Comparison of ENCODE assay signal across 8 cellular contexts in genomic region chrX:149939271-149940014, GRCh38. TPM values are rescaled to one million over a fixed set of nuclear protein-coding genes. Genes with fewer than 3 reads are reported as not detected.
DNase-seq lines count a peak whose midpoint lies in the region; ATAC-seq and TF ChIP-seq lines count a peak whose summit lies in the region.

No MANE protein-coding gene starts in this region.

- no peak overlapping the region for H2AFZ ChIP-seq in OCI-LY7 (ENCODE audit: low read length)

- peaks cover 11% of the 10 kb centered on the region for H3K79me2 ChIP-seq in OCI-LY7 (ENCODE audit: insufficient read depth, low read depth, low read length)

- no peaks in the 10 kb centered on the region for H3K4me1 ChIP-seq in OCI-LY7 (ENCODE audit: insufficient read depth, low read length, poor library complexity, severe bottlenecking)
- peaks cover 0 to 8% of the 10 kb centered on the region in 2 donors for H3K4me1 ChIP-seq in mucosa of rectum (ENCODE audit: control insufficient read depth in 2 of 2, insufficient read depth in 2 of 2, low read length in 2 of 2)

- H3K9me3 ChIP-seq in OCI-LY7 (ENCODE audit: low read length) (no peaks in the 10 kb centered on the region), mucosa of rectum (ENCODE audit: control insufficient read depth in 2 of 2, low read length in 2 of 2) (no peaks in the 10 kb centered on the region)

- peak overlapping the region; percentile 47 to 72 for H3K9ac ChIP-seq in mucosa of rectum (ENCODE audit: low read depth in 1 of 2, low read length in 2 of 2)

- intact Hi-C loops in OCI-LY7 (cut with micrococcal nuclease; ENCODE audit: unreplicated experiment), result no loop called here

- H3K9me2 ChIP-seq in OCI-LY7 (ENCODE audit: insufficient read depth, low read length), result no peaks in the 10 kb centered on the region

- H3K4me2 ChIP-seq in OCI-LY7 (ENCODE audit: low read length), result peak overlapping the region; percentile 95

- no peak for TF ChIP-seq CTCF in OCI-LY7 (conservative IDR thresholded peaks at IDR 0.05; ENCODE audit: low read length)

- POLR2A ChIA-PET in OCI-LY7 (lab: Charles Lee), result interaction anchor here (0.6 to 3.8 kb wide), 6 partner anchors 51 to 1458 kb away, joined by 3 to 27 read pairs (median 4); partner anchors contain the start of genes EOLA1 and VMA21

- H3K36me3 ChIP-seq in OCI-LY7 (ENCODE audit: insufficient read depth, low read length), result no peaks in the 10 kb centered on the region
- peaks cover 0 to 3% of the 10 kb centered on the region in 2 donors for H3K36me3 ChIP-seq in mucosa of rectum (ENCODE audit: control insufficient read depth in 2 of 2, insufficient read depth in 2 of 2, low read length in 2 of 2)

- ATAC-seq in GM21381 (IDR thresholded peaks at IDR 0.05; ENCODE audit: unreplicated experiment), result peak; percentile 12

- DNase-seq in AG20443 (ENCODE audit: low spot score) (peak; percentile 74), OCI-LY7 (ENCODE audit: low spot score) (peak; percentile 87), activated T-cell treated with anti-CD3 and anti-CD28 coated beads for 48 hours (ENCODE audit: low read depth) (peak; percentile 82), erythroblast (lab: John Stamatoyannopoulos, UW) (peak; percentile 94)
- peak; percentile 68 to 76 for DNase-seq in stimulated activated CD8-positive, alpha-beta memory T cell treated with anti-CD3 and anti-CD28 coated beads, Interleukin-4, amount 100 ng/mL, for 1 hour (ENCODE audit: low read depth in 2 of 2, low spot score in 1 of 2)

- no TSS peak for BruUV-seq in OCI-LY7 (replicated peaks; lab: Mats Ljungman, UMichigan)

- peak overlapping the region; percentile 81 for H3K27ac ChIP-seq in OCI-LY7 (ENCODE audit: low read depth, low read length, poor library complexity, severe bottlenecking)
- H3K27ac ChIP-seq in mucosa of rectum (ENCODE audit: low read depth in 2 of 2, low read length in 2 of 2), result peak overlapping the region; percentile 95 to 96

- CTCF ChIA-PET in OCI-LY7 (lab: Charles Lee; ENCODE audit: unreplicated experiment), result interaction anchor here (0.6 to 1.4 kb wide), 5 partner anchors 10 to 776 kb away, joined by 3 to 11 read pairs (median 4); partner anchors contain the start of gene EOLA1

- H4K20me1 ChIP-seq in OCI-LY7 (ENCODE audit: insufficient read depth, low read length), result no peaks in the 10 kb centered on the region

- no peaks in the 10 kb centered on the region for H3K36me3 Mint-ChIP-seq in IgD-negative memory B cell

- H3K27ac Mint-ChIP-seq in IgD-negative memory B cell, result peak overlapping the region; percentile 39 to 98 (median 93)

- H3K4me1 Mint-ChIP-seq in IgD-negative memory B cell, result peaks cover 0 to 6% (median 4%) of the 10 kb centered on the region in 3 donors

- no peak for TF ChIP-seq POLR2A in erythroblast (IDR thresholded peaks at IDR 0.05; ENCODE audit: low read length)

- peak overlapping the region; percentile 85 to 96 (median 93) for H3K4me3 Mint-ChIP-seq in IgD-negative memory B cell

- no peaks in the 10 kb centered on the region for H3K27me3 ChIP-seq in mucosa of rectum (ENCODE audit: control insufficient read depth in 2 of 2, insufficient read depth in 2 of 2, low read length in 2 of 2)

- H3K27me3 Mint-ChIP-seq in IgD-negative memory B cell, result no peaks in the 10 kb centered on the region

- H3K4me3 ChIP-seq in OCI-LY7 (ENCODE audit: low read depth, low read length, poor library complexity, severe bottlenecking) (peak overlapping the region; percentile 74), mucosa of rectum (ENCODE audit: low read length in 2 of 2) (peak overlapping the region; percentile 62 to 63)

- no peaks in the 10 kb centered on the region for H3K9me3 Mint-ChIP-seq in IgD-negative memory B cell

RNA-seq across cellular contexts. Expression of gene EOLA2, which starts 1.2 kb away (rescaled TPM):
- 37.7 TPM for polyA plus RNA-seq in IgD-negative memory B cell
- total RNA-seq in OCI-LY7 (2014; rRNA removed; shearing (Covaris generic)), result 20.0 and 21.5 TPM in 2 replicates
- total RNA-seq in OCI-LY7 (2022), result 37.1 and 43.2 TPM in 2 replicates

RNA-seq across cellular contexts. Expression of gene HSFX4, which starts 10.1 kb away (rescaled TPM):
- not detected for polyA plus RNA-seq in IgD-negative memory B cell
- total RNA-seq in OCI-LY7 (2014; rRNA removed; shearing (Covaris generic)), result not detected in 2 replicates
- not detected in 2 replicates for total RNA-seq in OCI-LY7 (2022)

RNA-seq across cellular contexts. Expression of gene MAGEA8, which starts 58.5 kb away (rescaled TPM):
- not detected for polyA plus RNA-seq in IgD-negative memory B cell
- total RNA-seq in OCI-LY7 (2014; rRNA removed; shearing (Covaris generic)), result not detected in 2 replicates
- not detected in 2 replicates for total RNA-seq in OCI-LY7 (2022)

Comparison
In these comparisons a context has a peak if more than half of its experiments do, and no peak if none do; other contexts are left out.
1. Peak in every context shown above with its lines: DNase-seq, ATAC-seq, H3K4me3 ChIP-seq and H3K27ac ChIP-seq.